Comparison of ENCODE assay signal across 19 cellular contexts in the genomic region with DNA sequence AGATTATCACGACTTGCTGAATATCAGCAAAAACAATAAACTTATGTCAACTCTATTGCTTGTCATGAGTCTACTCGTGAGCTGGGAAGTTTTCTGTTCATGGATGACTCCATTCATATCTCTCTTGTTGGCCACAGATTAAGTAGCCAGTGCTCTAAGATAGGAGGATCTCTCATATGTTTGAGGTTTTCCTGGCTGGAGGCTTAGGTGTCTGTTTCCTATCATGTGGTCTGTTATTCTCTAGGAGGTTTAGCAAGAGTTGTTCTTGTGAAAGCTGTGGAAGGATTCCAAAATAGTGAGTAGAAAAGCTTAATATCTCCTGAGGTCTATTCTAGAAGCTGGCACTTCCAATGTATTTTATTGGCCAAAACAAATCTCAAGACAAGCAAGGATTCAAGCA. TPM values are rescaled to one million over a fixed set of nuclear protein-coding genes. Genes with fewer than 3 reads are reported as not detected.
DNase-seq lines count a peak whose midpoint lies in the region; ATAC-seq and TF ChIP-seq lines count a peak whose summit lies in the region.
"Had no signal": no experiment of that assay in that cellular context is flagged by ENCODE, and none has a peak within 500 bp of the region (broad histone marks: within the 10 kb centered on the region; RNA-seq: fewer than 3 reads in every experiment).

No MANE protein-coding gene starts in this region.

- no peak overlapping the region for H3K4me3 ChIP-seq in choroid plexus epithelial cell (ENCODE audit: low read depth, low read length)
- H3K4me3 ChIP-seq: BLaER1 had no signal

- H3K9me3 Mint-ChIP-seq in activated T-helper 1 cell treated with anti-CD3 and anti-CD28 coated beads, Interleukin-12 subunit alpha, Interleukin-12 subunit beta, Interleukin-2, Interleukin-4 antibody, amounts not matched to agents 30 ng/mL and 10 ng/mL and 1 ng/mL, durations not matched to agents 14 hours and 24 hours and 36 hours, result peaks cover 5% of the 10 kb centered on the region

- no peaks in the 10 kb centered on the region for H3K4me1 Mint-ChIP-seq in activated T-helper 1 cell treated with anti-CD3 and anti-CD28 coated beads, Interleukin-12 subunit alpha, Interleukin-12 subunit beta, Interleukin-2, Interleukin-4 antibody, amounts not matched to agents 30 ng/mL and 10 ng/mL and 1 ng/mL, durations not matched to agents 14 hours and 24 hours and 36 hours (ENCODE audit: low read depth)
- H3K4me1 Mint-ChIP-seq: CD14-positive monocyte; CD4-positive, alpha-beta memory T cell; H9 had no signal

- H3K27me3 Mint-ChIP-seq in activated T-helper 1 cell treated with anti-CD3 and anti-CD28 coated beads, Interleukin-12 subunit alpha, Interleukin-12 subunit beta, Interleukin-2, Interleukin-4 antibody, amounts not matched to agents 30 ng/mL and 10 ng/mL and 1 ng/mL, durations not matched to agents 14 hours and 24 hours and 36 hours (ENCODE audit: insufficient read depth), result no peaks in the 10 kb centered on the region
- H3K27me3 Mint-ChIP-seq: CD4-positive, alpha-beta memory T cell had no signal

- H3K36me3 Mint-ChIP-seq in activated T-helper 1 cell treated with anti-CD3 and anti-CD28 coated beads, Interleukin-12 subunit alpha, Interleukin-12 subunit beta, Interleukin-2, Interleukin-4 antibody, amounts not matched to agents 30 ng/mL and 10 ng/mL and 1 ng/mL, durations not matched to agents 14 hours and 24 hours and 36 hours (ENCODE audit: low read depth), result no peaks in the 10 kb centered on the region
- H3K36me3 Mint-ChIP-seq: CD14-positive monocyte; CD4-positive, alpha-beta memory T cell had no signal

- intact Hi-C loops in sciatic nerve (cut with DNase I) (no loop called here), left ventricle myocardium superior (cut with micrococcal nuclease) (no loop called here)
- intact Hi-C loops in activated T-helper 1 cell treated with anti-CD3 and anti-CD28 coated beads, Interleukin-12 subunit alpha, Interleukin-12 subunit beta, Interleukin-2, Interleukin-4 antibody, amounts not matched to agents 30 ng/mL and 10 ng/mL and 1 ng/mL, durations not matched to agents 14 hours and 24 hours and 36 hours (cut with micrococcal nuclease), result no loop called here

- TF ChIP-seq CTCF in choroid plexus epithelial cell (conservative IDR thresholded peaks at IDR 0.05; ENCODE audit: low read depth, low read length), result no peak

- DNase-seq in GF-D8 (lab: John Stamatoyannopoulos, UW) (peak; percentile 9), NCI-H226 (peak; percentile 81), choroid plexus epithelial cell (ENCODE audit: low read depth) (peak; percentile 46), sciatic nerve (ENCODE audit: low spot score) (no peak), NCI-H82 (lab: John Stamatoyannopoulos, UW) (no peak), left ventricle myocardium superior (no peak)
- DNase-seq in activated T-helper 1 cell treated with anti-CD3 and anti-CD28 coated beads, Interleukin-12 subunit alpha, Interleukin-12 subunit beta, Interleukin-2, Interleukin-4 antibody, amounts not matched to agents 30 ng/mL and 10 ng/mL and 1 ng/mL, durations not matched to agents 14 hours and 24 hours and 36 hours (ENCODE audit: low spot score), result no peak
- DNase-seq: 8988T; CD4-positive, alpha-beta memory T cell; DMS153; DMS79; GDM1; H9 had no signal

- peak; percentile 73 for ATAC-seq in sciatic nerve
- no peak for ATAC-seq in left ventricle myocardium superior

- no peak overlapping the region for H3K27ac Mint-ChIP-seq in activated T-helper 1 cell treated with anti-CD3 and anti-CD28 coated beads, Interleukin-12 subunit alpha, Interleukin-12 subunit beta, Interleukin-2, Interleukin-4 antibody, amounts not matched to agents 30 ng/mL and 10 ng/mL and 1 ng/mL, durations not matched to agents 14 hours and 24 hours and 36 hours
- H3K27ac Mint-ChIP-seq: CD14-positive monocyte; CD4-positive, alpha-beta memory T cell; H9 had no signal

- no peak overlapping the region for H3K4me3 Mint-ChIP-seq in activated T-helper 1 cell treated with anti-CD3 and anti-CD28 coated beads, Interleukin-12 subunit alpha, Interleukin-12 subunit beta, Interleukin-2, Interleukin-4 antibody, amounts not matched to agents 30 ng/mL and 10 ng/mL and 1 ng/mL, durations not matched to agents 14 hours and 24 hours and 36 hours
- H3K4me3 Mint-ChIP-seq: CD14-positive monocyte; CD4-positive, alpha-beta memory T cell; H9 had no signal

RNA-seq across cellular contexts. Expression of gene KRTAP20-2, which starts 5.8 kb away (rescaled TPM):
- total RNA-seq in sciatic nerve, result not detected
- not detected for total RNA-seq in left ventricle myocardium superior
- not detected in 2 replicates for total RNA-seq in activated T-helper 1 cell treated with anti-CD3 and anti-CD28 coated beads, Interleukin-12 subunit alpha, Interleukin-12 subunit beta, Interleukin-2, Interleukin-4 antibody, amounts not matched to agents 30 ng/mL and 10 ng/mL and 1 ng/mL, durations not matched to agents 14 hours and 24 hours and 36 hours
- total RNA-seq: A673; CD4-positive, alpha-beta memory T cell; Daoy; H1; H9; HT-29 had no signal

RNA-seq across cellular contexts. Expression of gene KRTAP20-4, which starts 8.7 kb away (rescaled TPM):
- total RNA-seq in sciatic nerve (not detected), left ventricle myocardium superior (not detected)
- total RNA-seq in activated T-helper 1 cell treated with anti-CD3 and anti-CD28 coated beads, Interleukin-12 subunit alpha, Interleukin-12 subunit beta, Interleukin-2, Interleukin-4 antibody, amounts not matched to agents 30 ng/mL and 10 ng/mL and 1 ng/mL, durations not matched to agents 14 hours and 24 hours and 36 hours, result not detected in 2 replicates
- total RNA-seq: A673; CD4-positive, alpha-beta memory T cell; Daoy; H1; H9; HT-29 had no signal

RNA-seq across cellular contexts. Expression of gene KRTAP20-1, which starts 12.9 kb away (rescaled TPM):
- not detected for total RNA-seq in sciatic nerve
- total RNA-seq in left ventricle myocardium superior, result not detected
- total RNA-seq in activated T-helper 1 cell treated with anti-CD3 and anti-CD28 coated beads, Interleukin-12 subunit alpha, Interleukin-12 subunit beta, Interleukin-2, Interleukin-4 antibody, amounts not matched to agents 30 ng/mL and 10 ng/mL and 1 ng/mL, durations not matched to agents 14 hours and 24 hours and 36 hours, result not detected in 2 replicates
- total RNA-seq: A673; CD4-positive, alpha-beta memory T cell; Daoy; H1; H9; HT-29 had no signal

RNA-seq across cellular contexts. Expression of gene KRTAP20-3, which starts 13.5 kb away (rescaled TPM):
- not detected for total RNA-seq in sciatic nerve
- total RNA-seq in left ventricle myocardium superior, result not detected
- not detected in 2 replicates for total RNA-seq in activated T-helper 1 cell treated with anti-CD3 and anti-CD28 coated beads, Interleukin-12 subunit alpha, Interleukin-12 subunit beta, Interleukin-2, Interleukin-4 antibody, amounts not matched to agents 30 ng/mL and 10 ng/mL and 1 ng/mL, durations not matched to agents 14 hours and 24 hours and 36 hours
- total RNA-seq: A673; CD4-positive, alpha-beta memory T cell; Daoy; H1; H9; HT-29 had no signal

RNA-seq across cellular contexts. Expression of gene KRTAP6-1, which starts 15.4 kb away (rescaled TPM):
- total RNA-seq in sciatic nerve (not detected), left ventricle myocardium superior (not detected)
- total RNA-seq in activated T-helper 1 cell treated with anti-CD3 and anti-CD28 coated beads, Interleukin-12 subunit alpha, Interleukin-12 subunit beta, Interleukin-2, Interleukin-4 antibody, amounts not matched to agents 30 ng/mL and 10 ng/mL and 1 ng/mL, durations not matched to agents 14 hours and 24 hours and 36 hours, result not detected in 2 replicates
- total RNA-seq: A673; CD4-positive, alpha-beta memory T cell; Daoy; H1; H9; HT-29 had no signal

Comparison
In these comparisons a context has a peak if more than half of its experiments do, and no peak if none do; other contexts are left out.
1. DNase-seq: peak in GF-D8 (single experiment), NCI-H226 (single experiment) and choroid plexus epithelial cell (single experiment); none in sciatic nerve (single experiment), NCI-H82 (single experiment), left ventricle myocardium superior (single experiment) and activated T-helper 1 cell treated with anti-CD3 and anti-CD28 coated beads, Interleukin-12 subunit alpha, Interleukin-12 subunit beta, Interleukin-2, Interleukin-4 antibody, amounts not matched to agents 30 ng/mL and 10 ng/mL and 1 ng/mL, durations not matched to agents 14 hours and 24 hours and 36 hours (single experiment).